ENCODE assay signal across 1 cellular context in genomic region chr1:167714098-167714850, GRCh38.
A peak's percentile ranks its signal among the peaks of the same experiment; 100 is the strongest.
TF ChIP-seq lines count a peak whose summit lies in the region.

No MANE protein-coding gene starts in this region.

TF ChIP-seq in WTC11, 78 proteins besides CTCF, POLR2A, EP300 and RAD21 (continued from another document and continues in another):
- no peak for TF ChIP-seq E2F4 (CRISPR knock-in tag; IDR thresholded peaks at IDR 0.05; ENCODE audit: borderline replicate concordance, low read depth)
- TF ChIP-seq AFF4 (CRISPR knock-in tag; IDR thresholded peaks at IDR 0.05; ENCODE audit: borderline replicate concordance), result no peak
- no peak for TF ChIP-seq ZMAT4 (CRISPR knock-in tag; IDR thresholded peaks at IDR 0.05)
- no peak for TF ChIP-seq ATF2 (CRISPR knock-in tag; IDR thresholded peaks at IDR 0.05; ENCODE audit: borderline replicate concordance, low read depth)
- TF ChIP-seq AR (CRISPR knock-in tag; IDR thresholded peaks at IDR 0.05), result no peak
- TF ChIP-seq IRF1 (CRISPR knock-in tag; IDR thresholded peaks at IDR 0.05), result no peak
- TF ChIP-seq TCF7 (CRISPR knock-in tag; IDR thresholded peaks at IDR 0.05; ENCODE audit: low read depth), result no peak
- no peak for TF ChIP-seq ZNF423 (CRISPR knock-in tag; IDR thresholded peaks at IDR 0.05)
- peak; percentile 82; the same call in 1 of the 2 replicates for TF ChIP-seq ZNF219 (CRISPR knock-in tag; IDR thresholded peaks at IDR 0.05; ENCODE audit: borderline replicate concordance)
- TF ChIP-seq SMAD3 (CRISPR knock-in tag; IDR thresholded peaks at IDR 0.05; ENCODE audit: borderline replicate concordance), result peak; percentile 40; the same call in 1 of the 2 replicates
- no peak for TF ChIP-seq ERG (CRISPR knock-in tag; IDR thresholded peaks at IDR 0.05)
- TF ChIP-seq HMGXB4 (CRISPR knock-in tag; IDR thresholded peaks at IDR 0.05), result peak; percentile 100
- TF ChIP-seq SMAD4 (CRISPR knock-in tag; IDR thresholded peaks at IDR 0.05), result 0 out of 2 replicates have a peak, but pooled peaks have one; percentile 36
- no peak for TF ChIP-seq SOX15 (CRISPR knock-in tag; IDR thresholded peaks at IDR 0.05)
- TF ChIP-seq NFE2L1 (CRISPR knock-in tag; IDR thresholded peaks at IDR 0.05), result no peak
- TF ChIP-seq ZNF232 (CRISPR knock-in tag; IDR thresholded peaks at IDR 0.05), result no peak
- no peak for TF ChIP-seq CBFB (CRISPR knock-in tag; IDR thresholded peaks at IDR 0.05; ENCODE audit: low read depth)
- TF ChIP-seq TEAD1 (CRISPR knock-in tag; IDR thresholded peaks at IDR 0.05), result peak; percentile 92; the same call in 1 of the 2 replicates
- peak; percentile 41; the same call in 1 of the 2 replicates for TF ChIP-seq USF1 (CRISPR knock-in tag; IDR thresholded peaks at IDR 0.05)
- TF ChIP-seq ZNF512 (CRISPR knock-in tag; IDR thresholded peaks at IDR 0.05; ENCODE audit: borderline replicate concordance), result no peak
- no peak for TF ChIP-seq ZNF138 (CRISPR knock-in tag; conservative IDR thresholded peaks at IDR 0.05)
- TF ChIP-seq ETV6 (CRISPR knock-in tag; IDR thresholded peaks at IDR 0.05), result peak; percentile 48
- TF ChIP-seq ZNF281 (CRISPR knock-in tag; IDR thresholded peaks at IDR 0.05), result no peak
- peak; percentile 82; the same call in 1 of the 2 replicates for TF ChIP-seq PRRX2 (CRISPR knock-in tag; IDR thresholded peaks at IDR 0.05)
- no peak for TF ChIP-seq JAZF1 (CRISPR knock-in tag; IDR thresholded peaks at IDR 0.05)
- peak; percentile 62; the same call in 1 of the 2 replicates for TF ChIP-seq E2F5 (CRISPR knock-in tag; IDR thresholded peaks at IDR 0.05)
- TF ChIP-seq OVOL2 (CRISPR knock-in tag; IDR thresholded peaks at IDR 0.05; ENCODE audit: borderline replicate concordance), result no peak
- no peak for TF ChIP-seq ZNF121 (CRISPR knock-in tag; IDR thresholded peaks at IDR 0.05)
- peak; percentile 64; the same call in 1 of the 2 replicates for TF ChIP-seq SP1 (CRISPR knock-in tag; conservative IDR thresholded peaks at IDR 0.05)
- TF ChIP-seq MAX (CRISPR knock-in tag; IDR thresholded peaks at IDR 0.05), result 0 out of 2 replicates have a peak, but pooled peaks have one; percentile 81
- TF ChIP-seq EMX1 (CRISPR knock-in tag; IDR thresholded peaks at IDR 0.05), result peak; percentile 59; the same call in 1 of the 2 replicates
- 0 out of 2 replicates have a peak, but pooled peaks have one; percentile 54 for TF ChIP-seq TEAD4 (CRISPR knock-in tag; IDR thresholded peaks at IDR 0.05)
- TF ChIP-seq PREB (CRISPR knock-in tag; IDR thresholded peaks at IDR 0.05; ENCODE audit: borderline replicate concordance), result no peak
